ENCODE assay signal across 8 cellular contexts in the genomic region with DNA sequence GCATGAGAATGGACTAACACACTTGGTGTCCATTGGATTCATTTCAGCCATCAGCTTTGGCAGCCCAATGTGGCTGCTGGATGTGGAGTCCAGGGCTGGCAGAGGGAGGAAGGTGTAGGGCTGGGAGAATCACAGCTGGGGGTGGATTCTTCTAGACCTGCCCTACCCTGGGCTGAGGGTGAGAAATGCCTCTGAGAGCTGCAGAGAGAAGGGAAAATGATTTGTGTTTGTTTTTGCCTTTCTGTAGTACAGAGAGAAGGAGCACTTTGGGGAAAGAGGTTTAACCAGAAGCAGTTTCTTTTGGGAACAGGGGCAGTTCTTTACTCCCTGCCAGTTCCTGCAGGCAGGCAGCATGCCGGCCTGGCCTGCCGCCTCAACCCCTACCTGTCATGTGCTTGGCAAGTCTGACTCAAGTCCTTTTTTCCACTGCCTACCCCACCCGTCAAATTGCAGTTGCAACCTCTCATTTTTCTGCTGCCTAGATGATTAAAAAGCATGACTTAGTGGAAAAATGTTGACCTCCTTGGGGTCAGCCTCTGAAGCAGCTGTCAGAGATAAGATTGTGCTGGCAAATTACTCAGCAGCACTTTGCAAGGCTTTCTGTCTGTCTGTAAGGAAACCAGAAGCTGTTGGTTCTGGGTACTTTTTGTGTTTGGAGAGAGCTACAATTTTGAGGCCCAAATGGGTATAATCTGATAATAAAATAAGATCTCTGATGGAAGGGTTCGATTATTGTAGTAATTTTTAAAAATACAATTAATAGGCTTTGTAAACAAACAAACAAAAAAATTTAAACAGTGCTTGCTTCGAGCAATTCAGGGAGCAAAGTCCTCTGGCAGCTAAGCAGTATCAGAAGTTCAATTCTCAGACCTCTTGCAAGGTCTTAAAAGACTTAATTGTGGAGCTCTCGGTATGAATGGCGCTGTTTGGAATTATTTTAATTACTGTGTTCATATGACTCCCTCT. TPM values are rescaled to one million over a fixed set of nuclear protein-coding genes. Genes with fewer than 3 reads are reported as not detected.
A peak's percentile ranks its signal among the peaks of the same experiment; 100 is the strongest.
DNase-seq lines count a peak whose midpoint lies in the region; ATAC-seq and TF ChIP-seq lines count a peak whose summit lies in the region.

No MANE protein-coding gene starts in this region.

- DNase-seq in AG09319 (ENCODE audit: extremely low read depth, low read depth) (peak; percentile 50), NCI-H69 (lab: John Stamatoyannopoulos, UW) (peak; percentile 5), heart left ventricle (peak; percentile 58 to 81 (median 73)), sigmoid colon (no peak), SHP77 treated with DMSO at 0.1 percent for 48 hours (lab: John Stamatoyannopoulos, UW) (no peak)
- peak; percentile 55 for DNase-seq in activated gamma-delta T cell treated with anti-CD3 and anti-CD28 coated beads, Interleukin-2, amount 50 U/mL, for 16 hours (ENCODE audit: low read depth)

- no peak for TF ChIP-seq CTCF in AG09319 (IDR thresholded peaks at IDR 0.05; ENCODE audit: low read depth, low read length)
- no peak for TF ChIP-seq CTCF in heart left ventricle (IDR thresholded peaks at IDR 0.05)
- TF ChIP-seq CTCF in sigmoid colon (IDR thresholded peaks at IDR 0.05) = no peak

- ATAC-seq in heart left ventricle (peak; percentile 68 to 81 (median 76)), GM19328 (IDR thresholded peaks at IDR 0.05; ENCODE audit: unreplicated experiment) (no peak), HG03045 (IDR thresholded peaks at IDR 0.05; ENCODE audit: unreplicated experiment) (no peak)

- H3K4me3 ChIP-seq in heart left ventricle (peak overlapping the region in 2 of 12 donors; percentile 7 to 19), sigmoid colon (no peak overlapping the region)

- 19 to 22% (median 20%) methylated on average over 7 of the region's 7 CpGs for whole genome bisulfite sequencing in heart left ventricle, 4 donors
- 13 to 35% methylated on average over 7 of the region's 7 CpGs for WGBS in sigmoid colon, 2 donors

- no peaks in the 10 kb centered on the region for H3K27me3 ChIP-seq in heart left ventricle
- H3K27me3 ChIP-seq in sigmoid colon = no peaks in the 10 kb centered on the region

- peaks cover 0 to 31% (median 16%) of the 10 kb centered on the region in 9 donors for H3K36me3 ChIP-seq in heart left ventricle
- H3K36me3 ChIP-seq in sigmoid colon = peaks cover 0 to 11% (median 6%) of the 10 kb centered on the region in 4 donors

- peaks cover 17 to 100% (median 76%) of the 10 kb centered on the region in 12 donors for H3K4me1 ChIP-seq in heart left ventricle
- H3K4me1 ChIP-seq in sigmoid colon = peaks cover 0 to 71% (median 45%) of the 10 kb centered on the region in 4 donors

- H3K27ac ChIP-seq in heart left ventricle = peak overlapping the region; percentile 40 to 89 (median 74)
- peak overlapping the region; percentile 61 to 68 (median 64) for H3K27ac ChIP-seq in sigmoid colon

- intact Hi-C loops in heart left ventricle (cut with DNase I) = no loop called here
- intact Hi-C loops in sigmoid colon (cut with DNase I) = no loop called here

- no peaks in the 10 kb centered on the region for H3K9me3 ChIP-seq in heart left ventricle
- no peaks in the 10 kb centered on the region for H3K9me3 ChIP-seq in sigmoid colon

- no peak for TF ChIP-seq POLR2A in heart left ventricle (IDR thresholded peaks at IDR 0.05)
- no peak for TF ChIP-seq POLR2A in sigmoid colon (IDR thresholded peaks at IDR 0.05)

- TF ChIP-seq EP300 in sigmoid colon (IDR thresholded peaks at IDR 0.05) = no peak

RNA-seq across cellular contexts. Expression of a gene that starts 21.7 kb away (rescaled TPM):
- total RNA-seq in heart left ventricle (100 to 1,000 TPM; 125 to 226 (median 169) TPM), sigmoid colon (10 to 100 TPM; 11.4 to 25.0 (median 22.2) TPM)
- polyA plus RNA-seq in heart left ventricle (100 to 1,000 TPM in 1 of 2 donors, 10 to 100 TPM in 1; 54.2 to 166 TPM), sigmoid colon (10 to 100 TPM in 1 of 3 donors, 1 to 10 TPM in 2; 4.2 to 51.8 (median 5.3) TPM)

Comparison
In these comparisons a context has a peak if more than half of its experiments do, and no peak if none do; other contexts are left out.
1. DNase-seq: peak in AG09319 (single experiment), NCI-H69 (single experiment), activated gamma-delta T cell treated with anti-CD3 and anti-CD28 coated beads, Interleukin-2, amount 50 U/mL, for 16 hours (single experiment) and heart left ventricle (5 of 5); none in sigmoid colon (single experiment) and SHP77 treated with DMSO at 0.1 percent for 48 hours (single experiment).
2. ATAC-seq: peak in heart left ventricle (4 of 4); none in GM19328 (single experiment) and HG03045 (single experiment).
3. RNA of a gene that starts 21.7 kb away (total RNA-seq): 125 to 226 TPM in heart left ventricle; 11.4 to 25.0 TPM in sigmoid colon; every median in the first group is over 4 times any median in the second.